Comparison of ENCODE assay signal across 10 cellular contexts in genomic region chr7:17402628-17403278, GRCh38.
A peak's percentile ranks its signal among the peaks of the same experiment; 100 is the strongest.
DNase-seq lines count a peak whose midpoint lies in the region; ATAC-seq and TF ChIP-seq lines count a peak whose summit lies in the region.
"Had no signal": no experiment of that assay in that cellular context is flagged by ENCODE, and none has a peak within 500 bp of the region (broad histone marks: within the 10 kb centered on the region; RNA-seq: fewer than 3 reads in every experiment).

No MANE protein-coding gene starts in this region.

- H4K20me1 ChIP-seq in mammary epithelial cell (ENCODE audit: insufficient read depth, low read length) = no peaks in the 10 kb centered on the region

- dilution Hi-C loops in mammary epithelial cell (cut with HindIII; ENCODE audit: low sequenced_read_pairs) = no loop called here

- peaks cover 13% of the 10 kb centered on the region for H3K4me1 Mint-ChIP-seq in CD4-positive, alpha-beta T cell (ENCODE audit: low read depth)
- H3K4me1 Mint-ChIP-seq in activated B cell treated with CpG ODN at 0.5 μM for 24 hours = peaks cover 22% of the 10 kb centered on the region

- H2AFZ ChIP-seq in mammary epithelial cell (ENCODE audit: low read depth, low read length) = no peak overlapping the region

- DNase-seq in CD4-positive, alpha-beta T cell = no peak
- no peak for DNase-seq in activated B cell treated with CpG ODN at 0.5 μM for 24 hours
- DNase-seq in NCI-H1092 (lab: John Stamatoyannopoulos, UW) = no peak
- DNase-seq in stimulated activated naive CD4-positive, alpha-beta T cell treated with Interleukin-2 at 50 U/mL for 16 hours (lab: John Stamatoyannopoulos, UW) = no peak
- DNase-seq in mammary epithelial cell = no peak
- DNase-seq in aorta = no peak
- DNase-seq: head of caudate nucleus, NCI-H2171 had no signal

- H3K4me1 ChIP-seq in mammary epithelial cell (ENCODE audit: insufficient read depth, low read length) (peaks cover 4% of the 10 kb centered on the region), aorta (ENCODE audit: control insufficient read depth in 1 of 2, insufficient read depth in 2 of 2, low read length in 2 of 2) (peaks cover 0 to 2% of the 10 kb centered on the region in 2 donors)

- peak overlapping the region; percentile 74 for H3K4me3 Mint-ChIP-seq in CD4-positive, alpha-beta T cell
- peak overlapping the region; percentile 60 for H3K4me3 Mint-ChIP-seq in activated B cell treated with CpG ODN at 0.5 μM for 24 hours

- no peaks in the 10 kb centered on the region for H3K9me3 Mint-ChIP-seq in CD4-positive, alpha-beta T cell
- H3K9me3 Mint-ChIP-seq in activated B cell treated with CpG ODN at 0.5 μM for 24 hours = no peaks in the 10 kb centered on the region

- WGBS in mammary epithelial cell (ENCODE audit: low coverage, missing lambda C conversion rate) = 82% methylated on average over 9 of the region's 9 CpGs
- 87% methylated on average over 9 of the region's 9 CpGs for WGBS in aorta, 2 donors

- no peak overlapping the region for H3K4me2 ChIP-seq in mammary epithelial cell (ENCODE audit: insufficient read depth, low read depth, low read length)

- H3K27me3 Mint-ChIP-seq in CD4-positive, alpha-beta T cell = no peaks in the 10 kb centered on the region
- no peaks in the 10 kb centered on the region for H3K27me3 Mint-ChIP-seq in activated B cell treated with CpG ODN at 0.5 μM for 24 hours

- no peak overlapping the region for H3K27ac ChIP-seq in CD4-positive, alpha-beta T cell (ENCODE audit: low read depth, low read length)
- H3K27ac ChIP-seq in mammary epithelial cell (ENCODE audit: insufficient read depth, low read depth, low read length) (no peak overlapping the region), aorta (ENCODE audit: low read depth in 1 of 2, low read length in 2 of 2) (no peak overlapping the region)

- TF ChIP-seq CTCF in CD4-positive, alpha-beta T cell (IDR thresholded peaks at IDR 0.05) = no peak
- TF ChIP-seq CTCF in activated B cell treated with CpG ODN at 0.5 μM for 24 hours (IDR thresholded peaks at IDR 0.05) = no peak
- no peak for TF ChIP-seq CTCF in mammary epithelial cell (conservative IDR thresholded peaks at IDR 0.05 in 1 of 2, IDR thresholded peaks at IDR 0.05 in 1 of 2; ENCODE audit: extremely low read depth in 1 of 2, insufficient read depth in 1 of 2, low read depth in 1 of 2, low read length in 2 of 2)

- H3K36me3 ChIP-seq in mammary epithelial cell (ENCODE audit: insufficient read depth, low read length) (no peaks in the 10 kb centered on the region), aorta (ENCODE audit: control insufficient read depth in 1 of 2, insufficient read depth in 2 of 2, low read length in 1 of 2) (no peaks in the 10 kb centered on the region)

- no peaks in the 10 kb centered on the region for H3K27me3 ChIP-seq in CD4-positive, alpha-beta T cell (ENCODE audit: control insufficient read depth, insufficient read depth, low read length)
- H3K27me3 ChIP-seq in mammary epithelial cell (ENCODE audit: insufficient read depth, low read length) (no peaks in the 10 kb centered on the region), aorta (ENCODE audit: control insufficient read depth in 1 of 2, insufficient read depth in 2 of 2, low read length in 1 of 2) (no peaks in the 10 kb centered on the region)

- H3K27ac Mint-ChIP-seq in CD4-positive, alpha-beta T cell = no peak overlapping the region
- H3K27ac Mint-ChIP-seq in activated B cell treated with CpG ODN at 0.5 μM for 24 hours = peak overlapping the region; percentile 78

- POLR2A ChIA-PET in CD4-positive, alpha-beta T cell (lab: Charles Lee) = no interaction called here
- POLR2A ChIA-PET in activated B cell treated with CpG ODN at 0.5 μM for 24 hours (lab: Charles Lee) = interaction anchor here (0.9 kb wide), 1 partner anchor 18 kb away, joined by 3 read pairs; no protein-coding TSS in a partner anchor

- BruUV-seq in mammary epithelial cell (replicated peaks; lab: Mats Ljungman, UMichigan) = no TSS peak

- in situ Hi-C loops in mammary epithelial cell (cut with MboI; ENCODE audit: low sequenced_read_pairs in 2 of 2) = no loop called here

- ATAC-seq in CD4-positive, alpha-beta T cell (ENCODE audit: poor library complexity) = no peak
- ATAC-seq in GM19023 (IDR thresholded peaks at IDR 0.05; ENCODE audit: unreplicated experiment) (peak; percentile 83), HG02981 (IDR thresholded peaks at IDR 0.05; ENCODE audit: unreplicated experiment) (peak; percentile 74), activated B cell treated with CpG ODN at 0.5 μM for 24 hours (ENCODE audit: low read depth) (no peak), aorta (ENCODE audit: low FRiP score) (no peak)

- H3K4me3 ChIP-seq in mammary epithelial cell (replicated peaks in 1 of 3; ENCODE audit: insufficient read depth in 1 of 3, low read depth in 2 of 3, low read length in 3 of 3) (no peak overlapping the region), aorta (ENCODE audit: low read length in 2 of 2) (no peak overlapping the region)

- H3K79me2 ChIP-seq in mammary epithelial cell (ENCODE audit: insufficient read depth, low read length) = no peaks in the 10 kb centered on the region

- intact Hi-C loops in CD4-positive, alpha-beta T cell (cut with DNase I, micrococcal nuclease) = no loop called here
- intact Hi-C loops in activated B cell treated with CpG ODN at 0.5 μM for 24 hours (cut with micrococcal nuclease) (loop anchor here (2.0 to 5.0 kb wide), 3 partner anchors 70 to 420 kb away; no protein-coding TSS in a partner anchor), mammary epithelial cell (cut with micrococcal nuclease) (loop anchor here (10.0 kb wide), 1 partner anchor 132 kb away; no protein-coding TSS in a partner anchor), aorta (cut with DNase I) (no loop called here)

- H3K36me3 Mint-ChIP-seq in CD4-positive, alpha-beta T cell (ENCODE audit: low read depth) = no peaks in the 10 kb centered on the region
- H3K36me3 Mint-ChIP-seq in activated B cell treated with CpG ODN at 0.5 μM for 24 hours (ENCODE audit: low read depth) = no peaks in the 10 kb centered on the region

- H3K9me3 ChIP-seq in CD4-positive, alpha-beta T cell (ENCODE audit: control insufficient read depth, low read length) = no peaks in the 10 kb centered on the region
- H3K9me3 ChIP-seq in mammary epithelial cell (replicated peaks; ENCODE audit: insufficient read depth, low read length) = no peaks in the 10 kb centered on the region
- H3K9me3 ChIP-seq in aorta (ENCODE audit: control insufficient read depth, low read length) = no peaks in the 10 kb centered on the region

- no peak overlapping the region for H3K9ac ChIP-seq in mammary epithelial cell (ENCODE audit: insufficient read depth, low read length)

- CTCF ChIA-PET in CD4-positive, alpha-beta T cell (lab: Charles Lee) = interaction anchor here (0.9 kb wide), 1 partner anchor 39 kb away, joined by 5 read pairs; no protein-coding TSS in a partner anchor
- CTCF ChIA-PET in activated B cell treated with CpG ODN at 0.5 μM for 24 hours (lab: Charles Lee) = no interaction called here
- CTCF ChIA-PET in mammary epithelial cell (lab: Charles Lee; ENCODE audit: low non-redundant PET) = no interaction called here

Comparison
In these comparisons a context has a peak if more than half of its experiments do, and no peak if none do; other contexts are left out.
1. ATAC-seq: peak in GM19023 (single experiment) and HG02981 (single experiment); none in CD4-positive, alpha-beta T cell (single experiment), activated B cell treated with CpG ODN at 0.5 μM for 24 hours (single experiment) and aorta (single experiment).
2. intact Hi-C loops: an anchor here in activated B cell treated with CpG ODN at 0.5 μM for 24 hours (2.0 to 5.0 kb wide) and mammary epithelial cell (10.0 kb wide); none called in CD4-positive, alpha-beta T cell and aorta.